In the genomic region with DNA sequence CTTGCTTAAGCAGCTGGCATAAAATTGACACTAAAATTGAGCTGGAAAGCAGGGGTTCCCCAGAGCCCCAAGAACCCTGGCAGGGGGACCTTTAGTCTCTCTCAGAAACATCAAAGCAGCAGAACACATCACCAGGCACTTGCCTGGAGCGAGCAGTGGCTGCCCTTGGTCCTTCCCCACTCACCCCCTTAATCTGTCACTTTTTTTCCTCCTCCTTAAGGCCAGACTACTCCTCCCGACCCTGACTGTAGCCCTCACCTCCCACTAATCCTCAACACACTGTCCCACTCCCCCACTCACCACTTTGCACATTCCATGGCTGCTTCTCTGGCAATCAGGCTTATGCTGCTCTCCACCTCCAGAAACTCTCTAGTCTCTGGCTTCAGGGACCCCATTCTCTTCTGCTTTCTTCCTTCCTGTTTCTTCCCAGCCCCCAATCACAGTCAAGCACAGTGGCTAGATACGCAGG, we compare ENCODE assay signal across 9 cellular contexts. TPM values are rescaled to one million over a fixed set of nuclear protein-coding genes. Genes with fewer than 3 reads are reported as not detected.
DNase-seq lines count a peak whose midpoint lies in the region; ATAC-seq and TF ChIP-seq lines count a peak whose summit lies in the region.
"Had no signal": no experiment of that assay in that cellular context is flagged by ENCODE, and none has a peak within 500 bp of the region (broad histone marks: within the 10 kb centered on the region; RNA-seq: fewer than 3 reads in every experiment).

No MANE protein-coding gene starts in this region.

- TF ChIP-seq CTCF in fibroblast of lung (conservative IDR thresholded peaks at IDR 0.05 in 1 of 2, IDR thresholded peaks at IDR 0.05 in 1 of 2; ENCODE audit: low read depth in 1 of 2, low read length in 2 of 2), result no peak
- TF ChIP-seq CTCF in progenitor cell of endocrine pancreas (IDR thresholded peaks at IDR 0.05; ENCODE audit: unreplicated experiment), result no peak
- TF ChIP-seq CTCF in omental fat pad (IDR thresholded peaks at IDR 0.05), result no peak

- no peaks in the 10 kb centered on the region for H4K20me1 ChIP-seq in BLaER1 treated with 17β-estradiol and CSF1 and Interleukin-3, amounts not matched to agents 10 nM and 100 nM
- H4K20me1 ChIP-seq in fibroblast of lung (ENCODE audit: control insufficient read depth, extremely low read depth, insufficient read depth, low read length), result no peaks in the 10 kb centered on the region

- peak overlapping the region; percentile 39 to 86 (median 80) for H3K9ac ChIP-seq in BLaER1 treated with 17β-estradiol and CSF1 and Interleukin-3, amounts not matched to agents 10 nM and 100 nM
- H3K9ac ChIP-seq in fibroblast of lung (ENCODE audit: insufficient read depth, low read length), result no peak overlapping the region

- peaks cover 10% of the 10 kb centered on the region for H3K79me2 ChIP-seq in fibroblast of lung (ENCODE audit: control insufficient read depth, insufficient read depth, low read length)

- no peaks in the 10 kb centered on the region; a peak in 1 of 22 replicates for H3K9me3 ChIP-seq in BLaER1 treated with 17β-estradiol and CSF1 and Interleukin-3, amounts not matched to agents 10 nM and 100 nM (replicated peaks in 1 of 11)
- H3K9me3 ChIP-seq in fibroblast of lung (ENCODE audit: control insufficient read depth, insufficient read depth, low read depth, low read length), result no peaks in the 10 kb centered on the region

- H3K4me1 ChIP-seq in BLaER1 treated with 17β-estradiol and CSF1 and Interleukin-3, amounts not matched to agents 10 nM and 100 nM, result peaks cover 20 to 41% (median 25%) of the 10 kb centered on the region in 10 experiments
- H3K4me1 ChIP-seq in fibroblast of lung (ENCODE audit: control insufficient read depth, extremely low read depth, insufficient read depth, low read length), result peaks cover 3% of the 10 kb centered on the region

- H3K4me2 ChIP-seq in BLaER1 treated with 17β-estradiol and CSF1 and Interleukin-3, amounts not matched to agents 10 nM and 100 nM, result peak overlapping the region; percentile 80 to 97 (median 88)
- H3K4me2 ChIP-seq in fibroblast of lung (ENCODE audit: extremely low read depth, insufficient read depth, low read length), result peak overlapping the region; percentile 74

- no peaks in the 10 kb centered on the region for H3K9me3 Mint-ChIP-seq in progenitor cell of endocrine pancreas (ENCODE audit: low read depth)

- no peaks in the 10 kb centered on the region for H3K27me3 ChIP-seq in BLaER1 treated with 17β-estradiol and CSF1 and Interleukin-3, amounts not matched to agents 10 nM and 100 nM
- H3K27me3 ChIP-seq in fibroblast of lung (ENCODE audit: control insufficient read depth, insufficient read depth, low read length), result no peaks in the 10 kb centered on the region

- DNase-seq in fibroblast of lung (ENCODE audit: low read depth in 2 of 2) (no peak), progenitor cell of endocrine pancreas (ENCODE audit: low spot score, unreplicated experiment) (no peak), omental fat pad (ENCODE audit: low spot score) (no peak), NCI-H774 (lab: John Stamatoyannopoulos, UW) (no peak)

- peak overlapping the region; percentile 40 to 78 (median 72); a peak in 21 of 22 replicates for H3K27ac ChIP-seq in BLaER1 treated with 17β-estradiol and CSF1 and Interleukin-3, amounts not matched to agents 10 nM and 100 nM
- peak overlapping the region; percentile 11 for H3K27ac ChIP-seq in fibroblast of lung (ENCODE audit: insufficient read depth, low read length)

- no peaks in the 10 kb centered on the region for H3K27me3 Mint-ChIP-seq in progenitor cell of endocrine pancreas

- H3K4me1 Mint-ChIP-seq in progenitor cell of endocrine pancreas (ENCODE audit: low read depth), result peaks cover 10% of the 10 kb centered on the region

- peaks cover 9 to 24% (median 20%) of the 10 kb centered on the region in 11 experiments; a peak in 19 of 22 replicates for H3K36me3 ChIP-seq in BLaER1 treated with 17β-estradiol and CSF1 and Interleukin-3, amounts not matched to agents 10 nM and 100 nM
- peaks cover 1% of the 10 kb centered on the region for H3K36me3 ChIP-seq in fibroblast of lung (ENCODE audit: control insufficient read depth, insufficient read depth, low read length)

- peak overlapping the region; percentile 80 to 97 (median 94) for H3K4me3 ChIP-seq in BLaER1 treated with 17β-estradiol and CSF1 and Interleukin-3, amounts not matched to agents 10 nM and 100 nM
- H3K4me3 ChIP-seq in fibroblast of lung (replicated peaks in 1 of 4; ENCODE audit: control extremely low read depth in 1 of 4, insufficient read depth in 1 of 4, low read depth in 3 of 4, low read length in 4 of 4), result peak overlapping the region; percentile 86 to 94 (median 88)

- ATAC-seq in GM21786 (IDR thresholded peaks at IDR 0.05; ENCODE audit: unreplicated experiment), result peak; percentile 5
- ATAC-seq in SK-N-SH treated with all-trans-retinoic acid at 6 μM for 48 hours, result peak; percentile 38
- ATAC-seq in omental fat pad (ENCODE audit: low FRiP score), result no peak
- ATAC-seq in esophagus mucosa, result no peak

- H3K27ac Mint-ChIP-seq in progenitor cell of endocrine pancreas, result peak overlapping the region; percentile 33

- peak overlapping the region; percentile 96 for H2AFZ ChIP-seq in fibroblast of lung (ENCODE audit: low read length)

- H3K36me3 Mint-ChIP-seq in progenitor cell of endocrine pancreas (ENCODE audit: insufficient read depth), result peaks cover 9% of the 10 kb centered on the region

- peak overlapping the region; percentile 94 for H3K4me3 Mint-ChIP-seq in progenitor cell of endocrine pancreas (ENCODE audit: low read depth)

TF ChIP-seq in SK-N-SH treated with all-trans-retinoic acid at 6 μM for 48 hours, 23 proteins besides CTCF, POLR2A, EP300 and RAD21:
- no peak for TF ChIP-seq ZC3H10 (CRISPR knock-in tag; IDR thresholded peaks at IDR 0.05)
- TF ChIP-seq POU6F1 (CRISPR knock-in tag; IDR thresholded peaks at IDR 0.05; ENCODE audit: borderline replicate concordance, low read depth), result no peak
- no peak for TF ChIP-seq ARNTL (CRISPR knock-in tag; IDR thresholded peaks at IDR 0.05; ENCODE audit: borderline replicate concordance, low read depth)
- TF ChIP-seq ZNF8 (CRISPR knock-in tag; IDR thresholded peaks at IDR 0.05), result no peak
- TF ChIP-seq, protein P1, sequence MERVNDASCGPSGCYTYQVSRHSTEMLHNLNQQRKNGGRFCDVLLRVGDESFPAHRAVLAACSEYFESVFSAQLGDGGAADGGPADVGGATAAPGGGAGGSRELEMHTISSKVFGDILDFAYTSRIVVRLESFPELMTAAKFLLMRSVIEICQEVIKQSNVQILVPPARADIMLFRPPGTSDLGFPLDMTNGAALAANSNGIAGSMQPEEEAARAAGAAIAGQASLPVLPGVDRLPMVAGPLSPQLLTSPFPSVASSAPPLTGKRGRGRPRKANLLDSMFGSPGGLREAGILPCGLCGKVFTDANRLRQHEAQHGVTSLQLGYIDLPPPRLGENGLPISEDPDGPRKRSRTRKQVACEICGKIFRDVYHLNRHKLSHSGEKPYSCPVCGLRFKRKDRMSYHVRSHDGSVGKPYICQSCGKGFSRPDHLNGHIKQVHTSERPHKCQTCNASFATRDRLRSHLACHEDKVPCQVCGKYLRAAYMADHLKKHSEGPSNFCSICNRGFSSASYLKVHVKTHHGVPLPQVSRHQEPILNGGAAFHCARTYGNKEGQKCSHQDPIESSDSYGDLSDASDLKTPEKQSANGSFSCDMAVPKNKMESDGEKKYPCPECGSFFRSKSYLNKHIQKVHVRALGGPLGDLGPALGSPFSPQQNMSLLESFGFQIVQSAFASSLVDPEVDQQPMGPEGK (CRISPR knock-in tag; IDR thresholded peaks at IDR 0.05; ENCODE audit: borderline replicate concordance), result no peak
- TF ChIP-seq SNAI2 (CRISPR knock-in tag; IDR thresholded peaks at IDR 0.05), result no peak

RNA-seq across cellular contexts. Expression of gene ZKSCAN4, which starts 0.5 kb away (rescaled TPM):
- total RNA-seq in fibroblast of lung (6.9 and 7.3 TPM in 2 replicates), progenitor cell of endocrine pancreas (9.0 and 9.2 TPM in 2 replicates), omental fat pad (1 to 10 TPM; 1.3 to 6.0 (median 3.2) TPM), esophagus mucosa (2.6 TPM)
- 3.0 and 4.4 TPM in 2 replicates for polyA plus RNA-seq in fibroblast of lung
- polyA plus RNA-seq in fibroblast of lung (2012), result 2.5 and 3.4 TPM in 2 replicates
- polyA minus RNA-seq in fibroblast of lung (ENCODE audit: low replicate concordance), result 0.30 and 1.0 TPM in 2 replicates

RNA-seq across cellular contexts. Expression of gene NKAPL, which starts 6.6 kb away (rescaled TPM):
- total RNA-seq in fibroblast of lung, result 2.8 and 3.3 TPM in 2 replicates
- 1.2 and 1.4 TPM in 2 replicates for polyA plus RNA-seq in fibroblast of lung
- polyA plus RNA-seq in fibroblast of lung (2012), result 1.2 and 1.6 TPM in 2 replicates
- not detected in 2 replicates for polyA minus RNA-seq in fibroblast of lung (ENCODE audit: low replicate concordance)
- total RNA-seq in progenitor cell of endocrine pancreas, result 0.24 TPM in 1 of 2 replicates, not detected in the other
- 1 to 10 TPM; 1.3 to 4.4 (median 2.4) TPM for total RNA-seq in omental fat pad
- total RNA-seq in esophagus mucosa, result 0.12 TPM
- total RNA-seq: myocyte had no signal

RNA-seq across cellular contexts. Expression of gene ZSCAN26, which starts 14.4 kb away (rescaled TPM):
- 21.6 and 23.9 TPM in 2 replicates for total RNA-seq in fibroblast of lung
- 12.7 and 16.6 TPM in 2 replicates for polyA plus RNA-seq in fibroblast of lung
- 6.2 and 7.6 TPM in 2 replicates for polyA plus RNA-seq in fibroblast of lung (2012)
- polyA minus RNA-seq in fibroblast of lung (ENCODE audit: low replicate concordance), result 0.52 and 10.8 TPM in 2 replicates
- total RNA-seq in progenitor cell of endocrine pancreas, result 25.9 and 27.5 TPM in 2 replicates
- total RNA-seq in omental fat pad, result 10 to 100 TPM; 11.4 to 19.5 (median 14.8) TPM
- total RNA-seq in esophagus mucosa, result 3.5 TPM

RNA-seq across cellular contexts. Expression of gene ZSCAN9, which starts 27.5 kb away (rescaled TPM):
- 9.5 and 11.6 TPM in 2 replicates for total RNA-seq in fibroblast of lung
- polyA plus RNA-seq in fibroblast of lung, result 10.3 and 11.3 TPM in 2 replicates
- polyA plus RNA-seq in fibroblast of lung (2012), result 6.4 TPM in 2 replicates
- polyA minus RNA-seq in fibroblast of lung (ENCODE audit: low replicate concordance), result 3.7 and 11.9 TPM in 2 replicates
- total RNA-seq in progenitor cell of endocrine pancreas, result 38.5 and 40.1 TPM in 2 replicates
- 10 to 100 TPM in 3 of 4 donors, 1 to 10 TPM in 1; 6.3 to 16.6 (median 12.2) TPM for total RNA-seq in omental fat pad
- 6.4 TPM for total RNA-seq in esophagus mucosa

RNA-seq across cellular contexts. Expression of gene PGBD1, which starts 28.8 kb away (rescaled TPM):
- total RNA-seq in fibroblast of lung (5.6 and 5.8 TPM in 2 replicates), progenitor cell of endocrine pancreas (11.4 and 11.7 TPM in 2 replicates), omental fat pad (1 to 10 TPM; 3.0 to 5.4 (median 4.4) TPM), esophagus mucosa (0.76 TPM)
- polyA plus RNA-seq in fibroblast of lung, result 5.5 and 5.8 TPM in 2 replicates
- polyA plus RNA-seq in fibroblast of lung (2012), result 3.8 and 4.8 TPM in 2 replicates
- 1.8 and 2.5 TPM in 2 replicates for polyA minus RNA-seq in fibroblast of lung (ENCODE audit: low replicate concordance)

Comparison
In these comparisons a context has a peak if more than half of its experiments do, and no peak if none do; other contexts are left out.
1. ATAC-seq: peak in GM21786 (single experiment) and SK-N-SH treated with all-trans-retinoic acid at 6 μM for 48 hours (single experiment); none in omental fat pad (single experiment) and esophagus mucosa (single experiment).